25 cellular contexts compared by ENCODE assay signal in genomic region chr1:11109361-11109760, GRCh38. TPM values are rescaled to one million over a fixed set of nuclear protein-coding genes. Genes with fewer than 3 reads are reported as not detected.
DNase-seq lines count a peak whose midpoint lies in the region; ATAC-seq, FAIRE-seq and TF ChIP-seq lines count a peak whose summit lies in the region.
"Had no signal": no experiment of that assay in that cellular context is flagged by ENCODE, and none has a peak within 500 bp of the region (broad histone marks: within the 10 kb centered on the region; RNA-seq: fewer than 3 reads in every experiment).

No MANE protein-coding gene starts in this region.

- WGBS in pancreas, 2 donors: 80 to 86% methylated on average over 5 of the region's 5 CpGs

- no peaks in the 10 kb centered on the region for H3K4me1 Mint-ChIP-seq in activated CD8-positive, alpha-beta memory T cell treated with anti-CD3 and anti-CD28 coated beads, Interleukin-2, amount 10 ng/mL, durations not matched to agents 7 days and 5 days
- H3K4me1 Mint-ChIP-seq: CD4-positive, alpha-beta memory T cell had no signal

- peaks cover 0 to 40% (median 22%) of the 10 kb centered on the region in 3 donors for H3K36me3 ChIP-seq in pancreas

- no peaks in the 10 kb centered on the region for H3K9me3 Mint-ChIP-seq in activated CD8-positive, alpha-beta memory T cell treated with anti-CD3 and anti-CD28 coated beads, Interleukin-2, amount 10 ng/mL, durations not matched to agents 7 days and 5 days (ENCODE audit: low read depth)

- intact Hi-C loops in pancreas (cut with DNase I): no loop called here

- no peak for TF ChIP-seq CTCF in pancreas (IDR thresholded peaks at IDR 0.05)

- no peak for ATAC-seq in activated CD8-positive, alpha-beta memory T cell treated with anti-CD3 and anti-CD28 coated beads, Interleukin-2, amount 10 ng/mL, durations not matched to agents 7 days and 5 days
- ATAC-seq in pancreas (no peak), GM18511 (IDR thresholded peaks at IDR 0.05; ENCODE audit: unreplicated experiment) (no peak)
- ATAC-seq: HCT116, Panc1 had no signal

- no peaks in the 10 kb centered on the region for H3K4me1 ChIP-seq in pancreas
- H3K4me1 ChIP-seq: BLaER1 treated with 17β-estradiol and CSF1 and Interleukin-3, amounts not matched to agents 10 nM and 100 nM; SJCRH30 had no signal

- peaks cover 27% of the 10 kb centered on the region for H3K36me3 Mint-ChIP-seq in activated CD8-positive, alpha-beta memory T cell treated with anti-CD3 and anti-CD28 coated beads, Interleukin-2, amount 10 ng/mL, durations not matched to agents 7 days and 5 days

- H3K27ac Mint-ChIP-seq in activated CD8-positive, alpha-beta memory T cell treated with anti-CD3 and anti-CD28 coated beads, Interleukin-2, amount 10 ng/mL, durations not matched to agents 7 days and 5 days: no peak overlapping the region
- H3K27ac Mint-ChIP-seq: CD4-positive, alpha-beta memory T cell had no signal

- H3K4me3 Mint-ChIP-seq in activated CD8-positive, alpha-beta memory T cell treated with anti-CD3 and anti-CD28 coated beads, Interleukin-2, amount 10 ng/mL, durations not matched to agents 7 days and 5 days: no peak overlapping the region
- H3K4me3 Mint-ChIP-seq: CD4-positive, alpha-beta memory T cell had no signal

- no peaks in the 10 kb centered on the region for H3K27me3 Mint-ChIP-seq in activated CD8-positive, alpha-beta memory T cell treated with anti-CD3 and anti-CD28 coated beads, Interleukin-2, amount 10 ng/mL, durations not matched to agents 7 days and 5 days
- H3K27me3 Mint-ChIP-seq: CD4-positive, alpha-beta memory T cell had no signal

- CTCF ChIA-PET in activated CD8-positive, alpha-beta memory T cell treated with anti-CD3 and anti-CD28 coated beads, Interleukin-2, amount 10 ng/mL, durations not matched to agents 7 days and 5 days (lab: Charles Lee): interaction anchor here (2.0 kb wide), 1 partner anchor 72 kb away, joined by 8 read pairs; no protein-coding TSS in a partner anchor

- no peaks in the 10 kb centered on the region for H3K27me3 ChIP-seq in pancreas
- H3K27me3 ChIP-seq: BLaER1 treated with 17β-estradiol and CSF1 and Interleukin-3, amounts not matched to agents 10 nM and 100 nM; SJCRH30 had no signal

- H3K4me3 ChIP-seq in pancreas: no peak overlapping the region
- H3K4me3 ChIP-seq: BLaER1 treated with 17β-estradiol and CSF1 and Interleukin-3, amounts not matched to agents 10 nM and 100 nM; SJCRH30 had no signal

- FAIRE-seq in pancreas (lab: Jason Lieb, UNC): no peak
- FAIRE-seq: GM12891, H1, HTR-8/SVneo had no signal

- DNase-seq in activated CD8-positive, alpha-beta memory T cell treated with anti-CD3 and anti-CD28 coated beads, Interleukin-2, amount 50 U/mL, for 48 hours: peak; percentile 8
- DNase-seq in activated CD8-positive, alpha-beta memory T cell treated with anti-CD3 and anti-CD28 coated beads, Interleukin-2, amount 10 ng/mL, durations not matched to agents 7 days and 5 days: no peak
- DNase-seq in globus pallidus (ENCODE audit: low spot score): peak; percentile 67
- DNase-seq in pons (ENCODE audit: low spot score): peak; percentile 90
- DNase-seq in NCI-H2029 treated with DMSO at 0.1 percent for 48 hours (lab: John Stamatoyannopoulos, UW): no peak
- no peak for DNase-seq in pancreas
- DNase-seq in germinal center (ENCODE audit: low spot score): no peak
- DNase-seq: ACHN; CD4-positive, alpha-beta memory T cell; KG1; NCI-H1105; NCI-H2081; NCI-H2171; NCI-H345; NCI-H524; NCI-H774; SJCRH30 had no signal

- no peak overlapping the region for H3K27ac ChIP-seq in pancreas
- H3K27ac ChIP-seq: 22Rv1; BLaER1 treated with 17β-estradiol and CSF1 and Interleukin-3, amounts not matched to agents 10 nM and 100 nM; SJCRH30 had no signal

- H3K9me3 ChIP-seq in pancreas: no peaks in the 10 kb centered on the region
- H3K9me3 ChIP-seq: BLaER1 treated with 17β-estradiol and CSF1 and Interleukin-3, amounts not matched to agents 10 nM and 100 nM; SJCRH30 had no signal

RNA-seq across cellular contexts. Expression of gene EXOSC10, which starts 9.7 kb away (rescaled TPM):
- total RNA-seq in activated CD8-positive, alpha-beta memory T cell treated with anti-CD3 and anti-CD28 coated beads, Interleukin-2, amount 10 ng/mL, durations not matched to agents 7 days and 5 days: 100 to 1,000 TPM; 103 to 104 TPM
- 10 to 100 TPM; 16.3 to 26.8 (median 20.6) TPM for total RNA-seq in pancreas
- 10 to 100 TPM; 32.5 to 65.1 TPM for polyA plus RNA-seq in pancreas

RNA-seq across cellular contexts. Expression of gene SRM, which starts 49.5 kb away (rescaled TPM):
- total RNA-seq in activated CD8-positive, alpha-beta memory T cell treated with anti-CD3 and anti-CD28 coated beads, Interleukin-2, amount 10 ng/mL, durations not matched to agents 7 days and 5 days: 100 to 1,000 TPM; 136 to 150 TPM
- total RNA-seq in pancreas: 100 to 1,000 TPM in 2 of 6 donors, 10 to 100 TPM in 4; 51.8 to 123 (median 66.0) TPM
- polyA plus RNA-seq in pancreas: 100 to 1,000 TPM; 116 to 266 TPM

Comparison
In these comparisons a context has a peak if more than half of its experiments do, and no peak if none do; other contexts are left out.
1. DNase-seq: peak in activated CD8-positive, alpha-beta memory T cell treated with anti-CD3 and anti-CD28 coated beads, Interleukin-2, amount 50 U/mL, for 48 hours (single experiment), globus pallidus (single experiment) and pons (single experiment); none in activated CD8-positive, alpha-beta memory T cell treated with anti-CD3 and anti-CD28 coated beads, Interleukin-2, amount 10 ng/mL, durations not matched to agents 7 days and 5 days (single experiment), NCI-H2029 treated with DMSO at 0.1 percent for 48 hours (single experiment), pancreas (0 of 6) and germinal center (single experiment).